Comparison of ENCODE assay signal across 16 cellular contexts in the genomic region with DNA sequence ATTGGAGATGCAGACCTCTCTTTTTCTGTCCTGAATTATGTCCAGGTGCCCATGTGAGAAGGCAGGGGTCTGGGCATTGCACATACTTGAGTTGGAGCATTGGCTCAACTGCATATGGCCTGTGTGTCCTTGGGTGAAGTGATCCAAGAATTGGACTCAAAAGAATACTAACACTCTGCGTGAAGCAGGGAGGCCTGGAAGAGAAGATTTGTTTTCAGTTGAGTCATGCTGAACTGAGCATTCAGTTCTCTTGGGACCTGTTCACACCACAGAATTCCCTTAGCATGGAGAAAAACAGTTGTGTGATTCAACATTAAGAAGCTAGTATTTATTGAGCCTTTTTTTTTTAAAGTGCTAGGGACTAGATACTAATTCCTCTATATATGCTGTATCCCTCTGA.
A peak's percentile ranks its signal among the peaks of the same experiment; 100 is the strongest.
DNase-seq lines count a peak whose midpoint lies in the region; ATAC-seq and TF ChIP-seq lines count a peak whose summit lies in the region.
"Had no signal": no experiment of that assay in that cellular context is flagged by ENCODE, and none has a peak within 500 bp of the region (broad histone marks: within the 10 kb centered on the region; RNA-seq: fewer than 3 reads in every experiment).

No MANE protein-coding gene starts in this region.

- no peak for ATAC-seq in GM19467 (IDR thresholded peaks at IDR 0.05; ENCODE audit: unreplicated experiment)
- ATAC-seq: left lobe of liver had no signal

- peaks cover 0 to 7% (median 0%) of the 10 kb centered on the region in 45 donors for H3K27me3 ChIP-seq in dorsolateral prefrontal cortex
- H3K27me3 ChIP-seq: ascending aorta, thyroid gland had no signal

- peaks cover 3% of the 10 kb centered on the region for H3K27me3 Mint-ChIP-seq in chondrocyte (ENCODE audit: low read depth)

- peaks cover 12% of the 10 kb centered on the region for H3K4me1 Mint-ChIP-seq in chondrocyte (ENCODE audit: low read depth)
- H3K4me1 Mint-ChIP-seq: H9 had no signal

- no peaks in the 10 kb centered on the region for H3K36me3 Mint-ChIP-seq in chondrocyte (ENCODE audit: low read depth)

- peak; percentile 91 for DNase-seq in AG08395 (ENCODE audit: low spot score)
- peak; percentile 24 for DNase-seq in H4 (ENCODE audit: low spot score)
- DNase-seq in chondrocyte (ENCODE audit: low spot score): no peak
- peak; percentile 82 for DNase-seq in myocyte (ENCODE audit: low read depth)
- no peak for DNase-seq in NCI-H526 treated with DMSO at 0.1 percent for 48 hours (lab: John Stamatoyannopoulos, UW)
- DNase-seq in activated CD4-positive, alpha-beta T cell treated with anti-CD3 and anti-CD28 coated beads, Interleukin-2, amount 50 U/mL, for 4 hours: no peak
- no peak for DNase-seq in dorsolateral prefrontal cortex
- DNase-seq: endodermal cell, H9, head of caudate nucleus, NCI-H2107, thyroid gland had no signal

- intact Hi-C loops in dorsolateral prefrontal cortex (cut with DNase I): no loop called here

- TF ChIP-seq CTCF in chondrocyte (IDR thresholded peaks at IDR 0.05) (no peak), dorsolateral prefrontal cortex (IDR thresholded peaks at IDR 0.05 in 54 of 56, conservative IDR thresholded peaks at IDR 0.05 in 2 of 56; ENCODE audit: low read depth in 1 of 56, partially characterized antibody in 56 of 56) (no peak)

- H3K4me3 Mint-ChIP-seq in chondrocyte (ENCODE audit: unreplicated experiment): no peak overlapping the region
- H3K4me3 Mint-ChIP-seq: endodermal cell, H9 had no signal

- no peak overlapping the region for H3K4me3 ChIP-seq in dorsolateral prefrontal cortex
- H3K4me3 ChIP-seq: ascending aorta, thyroid gland had no signal

- H3K9me3 Mint-ChIP-seq in chondrocyte (ENCODE audit: low read depth): no peaks in the 10 kb centered on the region
- H3K9me3 Mint-ChIP-seq: endodermal cell, H9 had no signal

- peak overlapping the region; percentile 69 for H3K27ac Mint-ChIP-seq in chondrocyte (ENCODE audit: unreplicated experiment)
- H3K27ac Mint-ChIP-seq: endodermal cell, H9 had no signal

- no peak overlapping the region for H3K27ac ChIP-seq in dorsolateral prefrontal cortex
- H3K27ac ChIP-seq: ascending aorta, C4-2B, thyroid gland had no signal

Comparison
In these comparisons a context has a peak if more than half of its experiments do, and no peak if none do; other contexts are left out.
1. DNase-seq: peak in AG08395 (single experiment), H4 (single experiment) and myocyte (single experiment); none in chondrocyte (single experiment), NCI-H526 treated with DMSO at 0.1 percent for 48 hours (single experiment), activated CD4-positive, alpha-beta T cell treated with anti-CD3 and anti-CD28 coated beads, Interleukin-2, amount 50 U/mL, for 4 hours (0 of 2) and dorsolateral prefrontal cortex (0 of 10).